ENCODE assay signal across 8 cellular contexts in genomic region chr6:157823001-157823522, GRCh38. TPM values are rescaled to one million over a fixed set of nuclear protein-coding genes. Genes with fewer than 3 reads are reported as not detected.
DNase-seq lines count a peak whose midpoint lies in the region; ATAC-seq and TF ChIP-seq lines count a peak whose summit lies in the region.

TSS of gene SNX9 (plus strand) at chr6:157823246. CDS start at chr6:157823435, 189 bp downstream.

- H3K27ac Mint-ChIP-seq in activated CD4-positive, alpha-beta T cell treated with anti-CD3 and anti-CD28 coated beads, Interleukin-2, amount 10 ng/mL, durations not matched to agents 7 days and 5 days = peak within 1 kb of the TSS; percentile 89
- peak within 1 kb of the TSS; percentile 90 for H3K27ac Mint-ChIP-seq in dendritic cell treated with granulocyte-macrophage colony-stimulating factor and Interleukin-4, amounts not matched to agents 40 ng/mL and 50 ng/mL, for 4 days

- CTCF ChIA-PET in activated CD4-positive, alpha-beta T cell treated with anti-CD3 and anti-CD28 coated beads, Interleukin-2, amount 10 ng/mL, durations not matched to agents 7 days and 5 days (lab: Charles Lee) = interaction anchor here (1.0 kb wide), 1 partner anchor 12 kb away, joined by 3 read pairs; no protein-coding TSS in a partner anchor

- no peaks in the 10 kb centered on the region for H3K36me3 ChIP-seq in left lung

- no peaks in the 10 kb centered on the region for H3K9me3 ChIP-seq in left lung

- intact Hi-C loops in dendritic cell treated with granulocyte-macrophage colony-stimulating factor and Interleukin-4, amounts not matched to agents 40 ng/mL and 50 ng/mL, for 4 days (cut with micrococcal nuclease) = no loop called here
- intact Hi-C loops in left lung (cut with DNase I) = no loop called here

- peak within 1 kb of the TSS; percentile 86 to 92 for H3K27ac ChIP-seq in left lung

- no peaks in the 10 kb centered on the region for H3K9me3 Mint-ChIP-seq in activated CD4-positive, alpha-beta T cell treated with anti-CD3 and anti-CD28 coated beads, Interleukin-2, amount 10 ng/mL, durations not matched to agents 7 days and 5 days
- H3K9me3 Mint-ChIP-seq in dendritic cell treated with granulocyte-macrophage colony-stimulating factor and Interleukin-4, amounts not matched to agents 40 ng/mL and 50 ng/mL, for 4 days = no peaks in the 10 kb centered on the region

- H3K4me1 ChIP-seq in left lung = peaks cover 7 to 23% of the 10 kb centered on the region in 2 donors

- H3K27me3 Mint-ChIP-seq in activated CD4-positive, alpha-beta T cell treated with anti-CD3 and anti-CD28 coated beads, Interleukin-2, amount 10 ng/mL, durations not matched to agents 7 days and 5 days = peaks cover 42% of the 10 kb centered on the region
- peaks cover 30% of the 10 kb centered on the region for H3K27me3 Mint-ChIP-seq in dendritic cell treated with granulocyte-macrophage colony-stimulating factor and Interleukin-4, amounts not matched to agents 40 ng/mL and 50 ng/mL, for 4 days

- H3K4me3 ChIP-seq in left lung = peak within 1 kb of the TSS; percentile 67 to 69

- no peak for TF ChIP-seq CTCF in left lung (IDR thresholded peaks at IDR 0.05)

- peaks cover 6 to 48% of the 10 kb centered on the region in 2 donors for H3K27me3 ChIP-seq in left lung

- peak within 1 kb of the TSS; percentile 79 for H3K4me3 Mint-ChIP-seq in activated CD4-positive, alpha-beta T cell treated with anti-CD3 and anti-CD28 coated beads, Interleukin-2, amount 10 ng/mL, durations not matched to agents 7 days and 5 days
- H3K4me3 Mint-ChIP-seq in dendritic cell treated with granulocyte-macrophage colony-stimulating factor and Interleukin-4, amounts not matched to agents 40 ng/mL and 50 ng/mL, for 4 days = peak within 1 kb of the TSS; percentile 81

- ATAC-seq in HG02870 (IDR thresholded peaks at IDR 0.05; ENCODE audit: unreplicated experiment) (peak; percentile 47), left lung (peak; percentile 90)

- H3K36me3 Mint-ChIP-seq in activated CD4-positive, alpha-beta T cell treated with anti-CD3 and anti-CD28 coated beads, Interleukin-2, amount 10 ng/mL, durations not matched to agents 7 days and 5 days (ENCODE audit: low read depth) = peaks cover 7% of the 10 kb centered on the region
- peaks cover 8% of the 10 kb centered on the region for H3K36me3 Mint-ChIP-seq in dendritic cell treated with granulocyte-macrophage colony-stimulating factor and Interleukin-4, amounts not matched to agents 40 ng/mL and 50 ng/mL, for 4 days (ENCODE audit: low read depth)

- H3K4me1 Mint-ChIP-seq in activated CD4-positive, alpha-beta T cell treated with anti-CD3 and anti-CD28 coated beads, Interleukin-2, amount 10 ng/mL, durations not matched to agents 7 days and 5 days = peaks cover 26% of the 10 kb centered on the region
- peaks cover 31% of the 10 kb centered on the region for H3K4me1 Mint-ChIP-seq in dendritic cell treated with granulocyte-macrophage colony-stimulating factor and Interleukin-4, amounts not matched to agents 40 ng/mL and 50 ng/mL, for 4 days (ENCODE audit: low read depth)

- POLR2A ChIA-PET in activated CD4-positive, alpha-beta T cell treated with anti-CD3 and anti-CD28 coated beads, Interleukin-2, amount 10 ng/mL, durations not matched to agents 7 days and 5 days (lab: Charles Lee) = no interaction called here

- DNase-seq in NCI-H510A (lab: John Stamatoyannopoulos, UW) (peak; percentile 56), NCI-H510A treated with DMSO at 0.1 percent for 48 hours (lab: John Stamatoyannopoulos, UW) (no peak), NCI-H2227 (lab: John Stamatoyannopoulos, UW; ENCODE audit: unreplicated experiment) (peak; percentile 77), left lung (peak; percentile 71 to 94)
- peak; percentile 60 for DNase-seq in activated CD4-positive, alpha-beta T cell treated with anti-CD3 and anti-CD28 coated beads, Interleukin-2, amount 10 ng/mL, durations not matched to agents 7 days and 5 days
- DNase-seq in stimulated activated CD4-positive, alpha-beta T cell treated with anti-CD3 and anti-CD28 coated beads, Interleukin-2, amount 100 ng/mL, for 4 hours (ENCODE audit: low read depth) = peak; percentile 40

RNA-seq across cellular contexts. Expression of gene SNX9, which starts in this region (rescaled TPM):
- 10 to 100 TPM in 1 of 2 experiments, 1 to 10 TPM in 1; 9.4 to 10.7 TPM for total RNA-seq in activated CD4-positive, alpha-beta T cell treated with anti-CD3 and anti-CD28 coated beads, Interleukin-2, amount 10 ng/mL, durations not matched to agents 7 days and 5 days
- total RNA-seq in left lung = 10 to 100 TPM; 23.5 to 25.3 TPM
